ENCODE assay signal across 22 cellular contexts in genomic region chr2:196875414-196875813, GRCh38.
"Had no signal": no experiment of that assay in that cellular context is flagged by ENCODE, and none has a peak within 500 bp of the region (broad histone marks: within the 10 kb centered on the region; RNA-seq: fewer than 3 reads in every experiment).

No MANE protein-coding gene starts in this region.

- H2AFZ ChIP-seq: PC-9 had no signal

- ATAC-seq: activated T-cell treated with anti-CD3 and anti-CD28 coated beads, Interleukin-2, amount 50 U/mL, for 4 hours had no signal

- DNase-seq: activated B cell treated with CpG ODN at 0.5 μM for 24 hours; activated CD4-positive, alpha-beta memory T cell treated with anti-CD3 and anti-CD28 coated beads for 36 hours; activated CD4-positive, alpha-beta T cell treated with anti-CD3 and anti-CD28 coated beads, Interleukin-2, amount 10 ng/mL, durations not matched to agents 24 days and 14 days; activated gamma-delta T cell treated with Interleukin-2 at 50 U/mL for 16 hours; activated naive CD4-positive, alpha-beta T cell treated with anti-CD3 and anti-CD28 coated beads, Interleukin-2, amount 50 U/mL, for 16 hours; activated T-cell treated with anti-CD3 and anti-CD28 coated beads, Interleukin-2, amount 50 U/mL, for 4 hours; amygdala; KG1; NCI-H1092; NCI-H1417; NCI-H1694 treated with DMSO at 0.1 percent for 48 hours; NCI-H2029 treated with DMSO at 0.1 percent for 48 hours; NCI-H345; NCI-H510A treated with DMSO at 0.1 percent for 48 hours; NCI-H69; PC-9; SHP77 treated with DMSO at 0.1 percent for 48 hours; T-helper 9 cell had no signal

- H3K9me3 Mint-ChIP-seq: activated B cell treated with CpG ODN at 0.5 μM for 24 hours; activated CD4-positive, alpha-beta memory T cell treated with anti-CD3 and anti-CD28 coated beads for 36 hours; activated CD4-positive, alpha-beta T cell treated with anti-CD3 and anti-CD28 coated beads, Interleukin-2, amount 10 ng/mL, durations not matched to agents 24 days and 14 days; activated T-cell treated with anti-CD3 and anti-CD28 coated beads, Interleukin-2, amount 50 U/mL, for 4 hours; activated T-helper 2 cell treated with anti-CD3 and anti-CD28 coated beads, Interferon-gamma antibody, Interleukin-2, Interleukin-4, amounts not matched to agents 10 μg/mL and 5 μg/mL and 100 μg/mL, durations not matched to agents 14 hours and 24 hours and 36 hours; brain; IgD-negative memory B cell; T-helper 1 cell treated with Interleukin-12 subunit alpha and Interleukin-12 subunit beta and Interleukin-4 antibody, amounts not matched to agents 30 μg/mL and 1 μg/mL, for 36 hours had no signal

- H3K27ac Mint-ChIP-seq: activated B cell treated with CpG ODN at 0.5 μM for 24 hours; activated CD4-positive, alpha-beta memory T cell treated with anti-CD3 and anti-CD28 coated beads for 36 hours; activated CD4-positive, alpha-beta T cell treated with anti-CD3 and anti-CD28 coated beads, Interleukin-2, amount 10 ng/mL, durations not matched to agents 24 days and 14 days; activated T-helper 2 cell treated with anti-CD3 and anti-CD28 coated beads, Interferon-gamma antibody, Interleukin-2, Interleukin-4, amounts not matched to agents 10 μg/mL and 5 μg/mL and 100 μg/mL, durations not matched to agents 14 hours and 24 hours and 36 hours; IgD-negative memory B cell; T-helper 1 cell treated with Interleukin-12 subunit alpha and Interleukin-12 subunit beta and Interleukin-4 antibody, amounts not matched to agents 30 μg/mL and 1 μg/mL, for 36 hours had no signal

- H3K27me3 Mint-ChIP-seq: activated B cell treated with CpG ODN at 0.5 μM for 24 hours; activated CD4-positive, alpha-beta memory T cell treated with anti-CD3 and anti-CD28 coated beads for 36 hours; activated CD4-positive, alpha-beta T cell treated with anti-CD3 and anti-CD28 coated beads, Interleukin-2, amount 10 ng/mL, durations not matched to agents 24 days and 14 days; brain; IgD-negative memory B cell had no signal

- H3K4me2 ChIP-seq: PC-9 had no signal

- H3K4me3 ChIP-seq: PC-9 had no signal

- H3K4me3 Mint-ChIP-seq: activated B cell treated with CpG ODN at 0.5 μM for 24 hours; activated CD4-positive, alpha-beta memory T cell treated with anti-CD3 and anti-CD28 coated beads for 36 hours; activated CD4-positive, alpha-beta T cell treated with anti-CD3 and anti-CD28 coated beads, Interleukin-2, amount 10 ng/mL, durations not matched to agents 24 days and 14 days; activated T-cell treated with anti-CD3 and anti-CD28 coated beads, Interleukin-2, amount 50 U/mL, for 4 hours; brain; IgD-negative memory B cell; T-helper 1 cell treated with Interleukin-12 subunit alpha and Interleukin-12 subunit beta and Interleukin-4 antibody, amounts not matched to agents 30 μg/mL and 1 μg/mL, for 36 hours had no signal

- H3K4me1 Mint-ChIP-seq: activated B cell treated with CpG ODN at 0.5 μM for 24 hours, brain, IgD-negative memory B cell had no signal

- H3K27ac ChIP-seq: PC-9 had no signal
